30 cellular contexts compared by ENCODE assay signal in the genomic region with DNA sequence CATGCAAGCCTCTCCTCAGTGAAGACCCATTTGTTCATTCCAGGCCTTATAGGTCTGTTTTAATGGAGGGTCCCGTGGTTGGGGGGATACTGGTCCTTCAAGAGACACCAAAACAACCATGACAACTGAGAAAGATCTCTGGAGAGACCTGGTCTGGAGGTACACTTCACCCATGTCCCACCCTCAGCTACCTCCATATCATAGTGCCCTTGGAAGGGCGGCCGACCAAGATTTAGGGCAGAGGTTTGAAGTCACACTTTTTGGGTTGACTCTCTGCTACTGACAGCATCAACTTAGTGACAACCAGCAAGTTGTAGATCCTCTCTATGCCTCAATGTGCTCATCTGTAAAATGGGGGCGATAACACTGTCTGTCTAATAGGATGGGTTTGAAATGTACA.
"Had no signal": no experiment of that assay in that cellular context is flagged by ENCODE, and none has a peak within 500 bp of the region (broad histone marks: within the 10 kb centered on the region; RNA-seq: fewer than 3 reads in every experiment).

No MANE protein-coding gene starts in this region.

- ATAC-seq: naive thymus-derived CD8-positive, alpha-beta T cell; natural killer cell treated with Interleukin-12 subunit alpha and Interleukin-12 subunit beta and Interleukin-15 and Interleukin-18, amount 100 ng/mL, for 72 hours; pancreas; right cardiac atrium; right lobe of liver; stimulated activated memory B cell treated with anti-CD40 and anti-IgM and Interleukin-4, amounts not matched to agents 10 μg/mL and 1 μg/mL and 100 μg/mL, for 72 hours; stimulated activated naive CD8-positive, alpha-beta T cell treated with anti-CD3 and anti-CD28 coated beads, Interleukin-15, amount 100 ng/mL, for 72 hours; stimulated activated naive CD8-positive, alpha-beta T cell treated with anti-CD3 and anti-CD28 coated beads, Interleukin-15, Interleukin-2, amounts not matched to agents 100 U/mL and 50 U/mL, for 24 hours; upper lobe of right lung had no signal

- H3K4me1 ChIP-seq: pancreas, prostate gland, right lobe of liver, spleen, suprapubic skin, testis, tibial artery, transverse colon, upper lobe of right lung, uterus had no signal

- H3K27me3 ChIP-seq: pancreas, right lobe of liver, spleen, suprapubic skin, testis, tibial artery, transverse colon, upper lobe of right lung, uterus had no signal

- DNase-seq: naive B cell; naive thymus-derived CD8-positive, alpha-beta T cell; nephron progenitor cell; occipital lobe; pancreas; retina; right cardiac atrium; right lobe of liver; spleen; stimulated activated CD4-positive, alpha-beta T cell treated with anti-CD3 and anti-CD28 coated beads, Interleukin-12 subunit alpha, Interleukin-12 subunit beta, amount 100 ng/mL, for 4 hours; stimulated activated CD4-positive, alpha-beta T cell treated with anti-CD3 and anti-CD28 coated beads, Interleukin-1b, Interleukin-23, amount 100 ng/mL, for 48 hours; stimulated activated CD4-positive, alpha-beta T cell treated with anti-CD3 and anti-CD28 coated beads, Interleukin-4, amount 100 ng/mL, for 1 hour; stimulated activated CD4-positive, alpha-beta T cell treated with anti-CD3 and anti-CD28 coated beads, Interleukin-4, amount 100 ng/mL, for 4 hours; stimulated activated CD8-positive, alpha-beta memory T cell treated with anti-CD3 and anti-CD28 coated beads, Interleukin-4, amount 100 ng/mL, for 48 hours; stimulated activated naive CD4-positive, alpha-beta T cell; stimulated activated naive CD8-positive, alpha-beta T cell treated with anti-CD3 and anti-CD28 coated beads, Interleukin-15, amount 100 ng/mL, for 72 hours; stimulated activated naive CD8-positive, alpha-beta T cell treated with anti-CD3 and anti-CD28 coated beads, Interleukin-15, Interleukin-2, amounts not matched to agents 100 U/mL and 50 U/mL, for 24 hours; substantia nigra; testis; tibial artery; transverse colon; upper lobe of right lung; uterus had no signal

- H3K9me3 ChIP-seq: neutrophil, pancreas, prostate gland, right lobe of liver, spleen, suprapubic skin, testis, tibial artery, transverse colon, upper lobe of right lung, uterus had no signal

- H3K27ac ChIP-seq: neutrophil, pancreas, prostate gland, right lobe of liver, skin epidermis, spleen, suprapubic skin, testis, tibial artery, transverse colon, upper lobe of right lung, uterus had no signal

- FAIRE-seq: pancreas had no signal

- H3K36me3 ChIP-seq: neutrophil, pancreas, prostate gland, right lobe of liver, spleen, suprapubic skin, tibial artery, transverse colon, upper lobe of right lung, uterus had no signal

- H3K4me3 ChIP-seq: pancreas, prostate gland, right lobe of liver, skin epidermis, smooth muscle cell, spleen, suprapubic skin, testis, tibial artery, transverse colon, upper lobe of right lung, uterus had no signal
